In the genomic region with DNA sequence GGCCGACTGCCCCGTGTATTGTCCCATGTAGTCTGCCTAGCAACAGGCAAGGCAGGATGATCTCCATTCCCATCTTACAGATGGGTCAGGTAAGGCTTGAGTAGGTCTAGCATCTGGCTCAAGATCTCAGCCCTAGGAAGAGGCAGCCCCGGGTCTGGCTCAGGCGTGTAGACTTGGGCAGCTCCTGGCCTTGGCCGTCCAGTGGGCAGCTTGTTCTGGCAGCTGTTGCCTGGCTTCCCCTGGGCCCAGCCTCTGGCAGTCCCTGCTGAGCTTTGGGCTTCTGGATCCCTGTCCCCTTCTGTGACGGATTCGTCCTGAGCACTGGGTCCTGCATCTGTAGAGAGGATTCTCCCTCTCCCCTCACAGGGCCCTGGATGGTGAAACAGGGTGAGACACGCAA, we compare ENCODE assay signal across 1 cellular context.
TF ChIP-seq lines count a peak whose summit lies in the region.

No MANE protein-coding gene starts in this region.

TF ChIP-seq in H1, 55 proteins besides CTCF, POLR2A, EP300 and RAD21:
- peak; percentile 75 for TF ChIP-seq RFX5 (IDR thresholded peaks at IDR 0.05; ENCODE audit: borderline replicate concordance, low read depth, low read length)
- TF ChIP-seq CBX5 (IDR thresholded peaks at IDR 0.05; ENCODE audit: low read depth, low read length), result no peak
- no peak for TF ChIP-seq POU5F1 (IDR thresholded peaks at IDR 0.05; ENCODE audit: low read depth, low read length)
